In genomic region chr4:155376387-155377268, GRCh38 we compare ENCODE assay signal across 8 cellular contexts. TPM values are rescaled to one million over a fixed set of nuclear protein-coding genes. Genes with fewer than 3 reads are reported as not detected.
A peak's percentile ranks its signal among the peaks of the same experiment; 100 is the strongest.
DNase-seq lines count a peak whose midpoint lies in the region; ATAC-seq and TF ChIP-seq lines count a peak whose summit lies in the region.

Gene MAP9, minus strand, starts transcription at chr4:155376965. Its CDS starts 1,115 bp downstream, at chr4:155375850.

- H3K9ac ChIP-seq in DND-41 (ENCODE audit: low read depth, low read length), result no peak within 1 kb of the TSS
- peak within 1 kb of the TSS; percentile 76 for H3K9ac ChIP-seq in Karpas-422 (ENCODE audit: low read length)
- peak within 1 kb of the TSS; percentile 88 for H3K9ac ChIP-seq in adipocyte (ENCODE audit: low read length)

- H3K27ac ChIP-seq in DND-41 (ENCODE audit: low read length), result no peak within 1 kb of the TSS
- peak within 1 kb of the TSS; percentile 85 for H3K27ac ChIP-seq in Karpas-422 (ENCODE audit: low read length)
- peak within 1 kb of the TSS in 3 of 10 donors; percentile 27 to 64 (median 57) for H3K27ac ChIP-seq in heart right ventricle
- H3K27ac ChIP-seq in upper lobe of right lung, result peak within 1 kb of the TSS; percentile 42

- H2AFZ ChIP-seq in DND-41 (ENCODE audit: low read depth, low read length), result no peak within 1 kb of the TSS
- H2AFZ ChIP-seq in Karpas-422 (ENCODE audit: low read length), result peak within 1 kb of the TSS; percentile 94

- intact Hi-C loops in heart right ventricle (cut with DNase I), result loop anchor here in 4 of 10 donors (10.0 kb wide), 2 partner anchors 392 to 822 kb away; partner anchors contain the start of gene PLRG1 (in 3 of the 4)
- intact Hi-C loops in upper lobe of right lung (cut with DNase I), result no loop called here

- H4K20me1 ChIP-seq in DND-41 (ENCODE audit: insufficient read depth, low read length) (no peaks in the 10 kb centered on the region), Karpas-422 (ENCODE audit: insufficient read depth, low read depth, low read length) (no peaks in the 10 kb centered on the region)

- TF ChIP-seq CTCF in DND-41 (IDR thresholded peaks at IDR 0.05; ENCODE audit: borderline replicate concordance, extremely low read depth, low read length, poor library complexity, severe bottlenecking), result no peak
- no peak for TF ChIP-seq CTCF in heart right ventricle (IDR thresholded peaks at IDR 0.05)
- no peak for TF ChIP-seq CTCF in progenitor cell of endocrine pancreas (IDR thresholded peaks at IDR 0.05; ENCODE audit: unreplicated experiment)
- no peak for TF ChIP-seq CTCF in upper lobe of right lung (IDR thresholded peaks at IDR 0.05)

- H3K9me2 ChIP-seq in Karpas-422 (replicated peaks; ENCODE audit: insufficient read depth, low read length), result no peaks in the 10 kb centered on the region

- ATAC-seq in DND-41 (ENCODE audit: insufficient read depth, low read depth), result peak; percentile 27; the same call in 2 of the 3 replicates
- peak; percentile 99 for ATAC-seq in GM21737 (IDR thresholded peaks at IDR 0.05; ENCODE audit: unreplicated experiment)
- peak; percentile 97 to 100 (median 98) for ATAC-seq in heart right ventricle
- ATAC-seq in upper lobe of right lung, result peak; percentile 99

- WGBS in heart right ventricle, 2 donors, result 5% methylated on average over 66 of the region's 66 CpGs

- H3K4me1 ChIP-seq in DND-41 (ENCODE audit: insufficient read depth, low read length) (no peaks in the 10 kb centered on the region), Karpas-422 (ENCODE audit: low read length) (peaks cover 36% of the 10 kb centered on the region), adipocyte (ENCODE audit: control insufficient read depth, insufficient read depth, low read length) (peaks cover 7% of the 10 kb centered on the region), heart right ventricle (peaks cover 0 to 18% (median 10%) of the 10 kb centered on the region in 9 donors), upper lobe of right lung (peaks cover 9% of the 10 kb centered on the region)

- H3K4me3 ChIP-seq in DND-41 (ENCODE audit: low read depth in 1 of 2, low read length in 2 of 2) (no peak within 1 kb of the TSS), Karpas-422 (ENCODE audit: low read length) (peak within 1 kb of the TSS; percentile 69), adipocyte (ENCODE audit: low read length) (peak within 1 kb of the TSS; percentile 95), heart right ventricle (peak within 1 kb of the TSS; percentile 60 to 87 (median 70)), upper lobe of right lung (peak within 1 kb of the TSS; percentile 61)

- H3K27me3 ChIP-seq in DND-41 (ENCODE audit: insufficient read depth, low read length, poor library complexity) (peaks cover 25% of the 10 kb centered on the region), Karpas-422 (ENCODE audit: low read length) (no peaks in the 10 kb centered on the region), adipocyte (replicated peaks; ENCODE audit: control insufficient read depth, insufficient read depth, low read length) (no peaks in the 10 kb centered on the region), heart right ventricle (peaks cover 0 to 44% (median 14%) of the 10 kb centered on the region in 7 donors), upper lobe of right lung (no peaks in the 10 kb centered on the region)

- H3K27me3 Mint-ChIP-seq in progenitor cell of endocrine pancreas, result no peaks in the 10 kb centered on the region

- H3K9me3 Mint-ChIP-seq in progenitor cell of endocrine pancreas (ENCODE audit: low read depth), result peaks cover 10% of the 10 kb centered on the region

- peaks cover 14% of the 10 kb centered on the region for H3K4me1 Mint-ChIP-seq in progenitor cell of endocrine pancreas (ENCODE audit: low read depth)

- H3K27ac Mint-ChIP-seq in progenitor cell of endocrine pancreas, result peak within 1 kb of the TSS; percentile 92

- H3K4me3 Mint-ChIP-seq in progenitor cell of endocrine pancreas (ENCODE audit: low read depth), result peak within 1 kb of the TSS; percentile 89

- H3K79me2 ChIP-seq in DND-41 (ENCODE audit: insufficient read depth, low read length), result no peaks in the 10 kb centered on the region
- peaks cover 44% of the 10 kb centered on the region for H3K79me2 ChIP-seq in Karpas-422 (ENCODE audit: low read length)

- no peaks in the 10 kb centered on the region for H3K9me3 ChIP-seq in DND-41 (ENCODE audit: insufficient read depth, low read length, severe bottlenecking)
- no peaks in the 10 kb centered on the region for H3K9me3 ChIP-seq in Karpas-422 (ENCODE audit: low read length)
- no peaks in the 10 kb centered on the region for H3K9me3 ChIP-seq in adipocyte (ENCODE audit: control insufficient read depth, low read length)
- no peaks in the 10 kb centered on the region for H3K9me3 ChIP-seq in heart right ventricle
- H3K9me3 ChIP-seq in upper lobe of right lung, result no peaks in the 10 kb centered on the region

- no peak within 1 kb of the TSS for H3K4me2 ChIP-seq in DND-41 (ENCODE audit: insufficient read depth, low read length)
- peak within 1 kb of the TSS; percentile 88 for H3K4me2 ChIP-seq in Karpas-422 (ENCODE audit: low read depth, low read length, poor library complexity, severe bottlenecking)

- H3K36me3 ChIP-seq in DND-41 (ENCODE audit: insufficient read depth, low read length), result no peaks in the 10 kb centered on the region
- H3K36me3 ChIP-seq in Karpas-422 (ENCODE audit: insufficient read depth, low read length), result peaks cover 28% of the 10 kb centered on the region; the same call in 1 of the 2 replicates
- no peaks in the 10 kb centered on the region for H3K36me3 ChIP-seq in adipocyte (ENCODE audit: control insufficient read depth, insufficient read depth, low read length, severe bottlenecking)
- H3K36me3 ChIP-seq in heart right ventricle, result peaks cover 0 to 10% (median 0%) of the 10 kb centered on the region in 9 donors
- no peaks in the 10 kb centered on the region for H3K36me3 ChIP-seq in upper lobe of right lung

- DNase-seq in DND-41 (peak; percentile 11), Karpas-422 (peak; percentile 100), SKM-1 treated with dmso at 0.1 percent for 144 hours (lab: John Stamatoyannopoulos, UW; ENCODE audit: unreplicated experiment) (peak; percentile 63), adipocyte (ENCODE audit: low read depth) (peak; percentile 98), heart right ventricle (peak; percentile 84 to 92), progenitor cell of endocrine pancreas (ENCODE audit: low spot score, unreplicated experiment) (peak; percentile 82), upper lobe of right lung (peak; percentile 93)

- H3K36me3 Mint-ChIP-seq in progenitor cell of endocrine pancreas (ENCODE audit: insufficient read depth), result no peaks in the 10 kb centered on the region

RNA-seq across cellular contexts. Expression of gene MAP9, which starts in this region (rescaled TPM):
- total RNA-seq in Karpas-422 (2014; rRNA removed; shearing (Covaris generic); ENCODE audit: low replicate concordance), result 16.1 and 57.4 TPM in 2 replicates
- total RNA-seq in heart right ventricle (10 to 100 TPM in 4 of 10 donors, 1 to 10 TPM in 6; 6.7 to 10.7 (median 9.7) TPM), progenitor cell of endocrine pancreas (33.2 and 34.2 TPM in 2 replicates), upper lobe of right lung (16.2 TPM)
- 10 to 100 TPM in 1 of 2 donors, 1 to 10 TPM in 1; 1.8 to 15.2 TPM for polyA plus RNA-seq in heart right ventricle

Comparison
In these comparisons a context has a peak if more than half of its experiments do, and no peak if none do; other contexts are left out.
1. ATAC-seq: peak in every context shown above with its lines; median percentile 99 in GM21737; 99 in upper lobe of right lung; 98 in heart right ventricle; 27 in DND-41.
2. DNase-seq: peak in every context shown above with its lines; median percentile 100 in Karpas-422; 98 in adipocyte; 93 in upper lobe of right lung; 88 in heart right ventricle; 82 in progenitor cell of endocrine pancreas; 63 in SKM-1 treated with dmso at 0.1 percent for 144 hours; 11 in DND-41.
3. H3K4me3 ChIP-seq: peak in Karpas-422 (single experiment), adipocyte (single experiment), heart right ventricle (10 of 10) and upper lobe of right lung (single experiment); none in DND-41 (0 of 2).